Comparison of ENCODE assay signal across 1 cellular context in genomic region chr19:33304760-33305647, GRCh38.
A peak's percentile ranks its signal among the peaks of the same experiment; 100 is the strongest.
TF ChIP-seq lines count a peak whose summit lies in the region.

No MANE protein-coding gene starts in this region.

TF ChIP-seq in K562, 482 proteins besides CTCF, POLR2A, EP300 and RAD21 (continued from another document and continues in another):
- TF ChIP-seq, protein P1, sequence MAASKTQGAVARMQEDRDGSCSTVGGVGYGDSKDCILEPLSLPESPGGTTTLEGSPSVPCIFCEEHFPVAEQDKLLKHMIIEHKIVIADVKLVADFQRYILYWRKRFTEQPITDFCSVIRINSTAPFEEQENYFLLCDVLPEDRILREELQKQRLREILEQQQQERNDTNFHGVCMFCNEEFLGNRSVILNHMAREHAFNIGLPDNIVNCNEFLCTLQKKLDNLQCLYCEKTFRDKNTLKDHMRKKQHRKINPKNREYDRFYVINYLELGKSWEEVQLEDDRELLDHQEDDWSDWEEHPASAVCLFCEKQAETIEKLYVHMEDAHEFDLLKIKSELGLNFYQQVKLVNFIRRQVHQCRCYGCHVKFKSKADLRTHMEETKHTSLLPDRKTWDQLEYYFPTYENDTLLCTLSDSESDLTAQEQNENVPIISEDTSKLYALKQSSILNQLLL (CRISPR knock-in tag; IDR thresholded peaks at IDR 0.05; ENCODE audit: borderline replicate concordance) = no peak
- no peak for TF ChIP-seq STAG1 (CRISPR knock-in tag; IDR thresholded peaks at IDR 0.05; ENCODE audit: borderline replicate concordance)
- TF ChIP-seq, protein P2, sequence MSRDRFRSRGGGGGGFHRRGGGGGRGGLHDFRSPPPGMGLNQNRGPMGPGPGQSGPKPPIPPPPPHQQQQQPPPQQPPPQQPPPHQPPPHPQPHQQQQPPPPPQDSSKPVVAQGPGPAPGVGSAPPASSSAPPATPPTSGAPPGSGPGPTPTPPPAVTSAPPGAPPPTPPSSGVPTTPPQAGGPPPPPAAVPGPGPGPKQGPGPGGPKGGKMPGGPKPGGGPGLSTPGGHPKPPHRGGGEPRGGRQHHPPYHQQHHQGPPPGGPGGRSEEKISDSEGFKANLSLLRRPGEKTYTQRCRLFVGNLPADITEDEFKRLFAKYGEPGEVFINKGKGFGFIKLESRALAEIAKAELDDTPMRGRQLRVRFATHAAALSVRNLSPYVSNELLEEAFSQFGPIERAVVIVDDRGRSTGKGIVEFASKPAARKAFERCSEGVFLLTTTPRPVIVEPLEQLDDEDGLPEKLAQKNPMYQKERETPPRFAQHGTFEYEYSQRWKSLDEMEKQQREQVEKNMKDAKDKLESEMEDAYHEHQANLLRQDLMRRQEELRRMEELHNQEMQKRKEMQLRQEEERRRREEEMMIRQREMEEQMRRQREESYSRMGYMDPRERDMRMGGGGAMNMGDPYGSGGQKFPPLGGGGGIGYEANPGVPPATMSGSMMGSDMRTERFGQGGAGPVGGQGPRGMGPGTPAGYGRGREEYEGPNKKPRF (IDR thresholded peaks at IDR 0.05; ENCODE audit: low read depth, low read length) = no peak
- TF ChIP-seq SRSF3 (IDR thresholded peaks at IDR 0.05; ENCODE audit: insufficient read depth, low read length) = no peak
- no peak for TF ChIP-seq CEBPG (CRISPR knock-in tag; IDR thresholded peaks at IDR 0.05)
- TF ChIP-seq CEBPG (tag; conservative IDR thresholded peaks at IDR 0.05 in 1 of 2, IDR thresholded peaks at IDR 0.05 in 1 of 2) = peak in 1 of 2 experiments; percentile 76; a peak in 2 of 4 replicates
- TF ChIP-seq TAF1 (IDR thresholded peaks at IDR 0.05; ENCODE audit: control insufficient read depth, extremely low read depth, insufficient read depth, low read length, severe bottlenecking) = no peak
- no peak for TF ChIP-seq ZFP30 (CRISPR knock-in tag; IDR thresholded peaks at IDR 0.05; ENCODE audit: borderline replicate concordance)
- TF ChIP-seq, protein P3, sequence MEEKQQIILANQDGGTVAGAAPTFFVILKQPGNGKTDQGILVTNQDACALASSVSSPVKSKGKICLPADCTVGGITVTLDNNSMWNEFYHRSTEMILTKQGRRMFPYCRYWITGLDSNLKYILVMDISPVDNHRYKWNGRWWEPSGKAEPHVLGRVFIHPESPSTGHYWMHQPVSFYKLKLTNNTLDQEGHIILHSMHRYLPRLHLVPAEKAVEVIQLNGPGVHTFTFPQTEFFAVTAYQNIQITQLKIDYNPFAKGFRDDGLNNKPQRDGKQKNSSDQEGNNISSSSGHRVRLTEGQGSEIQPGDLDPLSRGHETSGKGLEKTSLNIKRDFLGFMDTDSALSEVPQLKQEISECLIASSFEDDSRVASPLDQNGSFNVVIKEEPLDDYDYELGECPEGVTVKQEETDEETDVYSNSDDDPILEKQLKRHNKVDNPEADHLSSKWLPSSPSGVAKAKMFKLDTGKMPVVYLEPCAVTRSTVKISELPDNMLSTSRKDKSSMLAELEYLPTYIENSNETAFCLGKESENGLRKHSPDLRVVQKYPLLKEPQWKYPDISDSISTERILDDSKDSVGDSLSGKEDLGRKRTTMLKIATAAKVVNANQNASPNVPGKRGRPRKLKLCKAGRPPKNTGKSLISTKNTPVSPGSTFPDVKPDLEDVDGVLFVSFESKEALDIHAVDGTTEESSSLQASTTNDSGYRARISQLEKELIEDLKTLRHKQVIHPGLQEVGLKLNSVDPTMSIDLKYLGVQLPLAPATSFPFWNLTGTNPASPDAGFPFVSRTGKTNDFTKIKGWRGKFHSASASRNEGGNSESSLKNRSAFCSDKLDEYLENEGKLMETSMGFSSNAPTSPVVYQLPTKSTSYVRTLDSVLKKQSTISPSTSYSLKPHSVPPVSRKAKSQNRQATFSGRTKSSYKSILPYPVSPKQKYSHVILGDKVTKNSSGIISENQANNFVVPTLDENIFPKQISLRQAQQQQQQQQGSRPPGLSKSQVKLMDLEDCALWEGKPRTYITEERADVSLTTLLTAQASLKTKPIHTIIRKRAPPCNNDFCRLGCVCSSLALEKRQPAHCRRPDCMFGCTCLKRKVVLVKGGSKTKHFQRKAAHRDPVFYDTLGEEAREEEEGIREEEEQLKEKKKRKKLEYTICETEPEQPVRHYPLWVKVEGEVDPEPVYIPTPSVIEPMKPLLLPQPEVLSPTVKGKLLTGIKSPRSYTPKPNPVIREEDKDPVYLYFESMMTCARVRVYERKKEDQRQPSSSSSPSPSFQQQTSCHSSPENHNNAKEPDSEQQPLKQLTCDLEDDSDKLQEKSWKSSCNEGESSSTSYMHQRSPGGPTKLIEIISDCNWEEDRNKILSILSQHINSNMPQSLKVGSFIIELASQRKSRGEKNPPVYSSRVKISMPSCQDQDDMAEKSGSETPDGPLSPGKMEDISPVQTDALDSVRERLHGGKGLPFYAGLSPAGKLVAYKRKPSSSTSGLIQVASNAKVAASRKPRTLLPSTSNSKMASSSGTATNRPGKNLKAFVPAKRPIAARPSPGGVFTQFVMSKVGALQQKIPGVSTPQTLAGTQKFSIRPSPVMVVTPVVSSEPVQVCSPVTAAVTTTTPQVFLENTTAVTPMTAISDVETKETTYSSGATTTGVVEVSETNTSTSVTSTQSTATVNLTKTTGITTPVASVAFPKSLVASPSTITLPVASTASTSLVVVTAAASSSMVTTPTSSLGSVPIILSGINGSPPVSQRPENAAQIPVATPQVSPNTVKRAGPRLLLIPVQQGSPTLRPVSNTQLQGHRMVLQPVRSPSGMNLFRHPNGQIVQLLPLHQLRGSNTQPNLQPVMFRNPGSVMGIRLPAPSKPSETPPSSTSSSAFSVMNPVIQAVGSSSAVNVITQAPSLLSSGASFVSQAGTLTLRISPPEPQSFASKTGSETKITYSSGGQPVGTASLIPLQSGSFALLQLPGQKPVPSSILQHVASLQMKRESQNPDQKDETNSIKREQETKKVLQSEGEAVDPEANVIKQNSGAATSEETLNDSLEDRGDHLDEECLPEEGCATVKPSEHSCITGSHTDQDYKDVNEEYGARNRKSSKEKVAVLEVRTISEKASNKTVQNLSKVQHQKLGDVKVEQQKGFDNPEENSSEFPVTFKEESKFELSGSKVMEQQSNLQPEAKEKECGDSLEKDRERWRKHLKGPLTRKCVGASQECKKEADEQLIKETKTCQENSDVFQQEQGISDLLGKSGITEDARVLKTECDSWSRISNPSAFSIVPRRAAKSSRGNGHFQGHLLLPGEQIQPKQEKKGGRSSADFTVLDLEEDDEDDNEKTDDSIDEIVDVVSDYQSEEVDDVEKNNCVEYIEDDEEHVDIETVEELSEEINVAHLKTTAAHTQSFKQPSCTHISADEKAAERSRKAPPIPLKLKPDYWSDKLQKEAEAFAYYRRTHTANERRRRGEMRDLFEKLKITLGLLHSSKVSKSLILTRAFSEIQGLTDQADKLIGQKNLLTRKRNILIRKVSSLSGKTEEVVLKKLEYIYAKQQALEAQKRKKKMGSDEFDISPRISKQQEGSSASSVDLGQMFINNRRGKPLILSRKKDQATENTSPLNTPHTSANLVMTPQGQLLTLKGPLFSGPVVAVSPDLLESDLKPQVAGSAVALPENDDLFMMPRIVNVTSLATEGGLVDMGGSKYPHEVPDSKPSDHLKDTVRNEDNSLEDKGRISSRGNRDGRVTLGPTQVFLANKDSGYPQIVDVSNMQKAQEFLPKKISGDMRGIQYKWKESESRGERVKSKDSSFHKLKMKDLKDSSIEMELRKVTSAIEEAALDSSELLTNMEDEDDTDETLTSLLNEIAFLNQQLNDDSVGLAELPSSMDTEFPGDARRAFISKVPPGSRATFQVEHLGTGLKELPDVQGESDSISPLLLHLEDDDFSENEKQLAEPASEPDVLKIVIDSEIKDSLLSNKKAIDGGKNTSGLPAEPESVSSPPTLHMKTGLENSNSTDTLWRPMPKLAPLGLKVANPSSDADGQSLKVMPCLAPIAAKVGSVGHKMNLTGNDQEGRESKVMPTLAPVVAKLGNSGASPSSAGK (IDR thresholded peaks at IDR 0.05) = no peak
- TF ChIP-seq ZNF76 (CRISPR knock-in tag; IDR thresholded peaks at IDR 0.05; ENCODE audit: borderline replicate concordance) = no peak
- TF ChIP-seq, protein P4, sequence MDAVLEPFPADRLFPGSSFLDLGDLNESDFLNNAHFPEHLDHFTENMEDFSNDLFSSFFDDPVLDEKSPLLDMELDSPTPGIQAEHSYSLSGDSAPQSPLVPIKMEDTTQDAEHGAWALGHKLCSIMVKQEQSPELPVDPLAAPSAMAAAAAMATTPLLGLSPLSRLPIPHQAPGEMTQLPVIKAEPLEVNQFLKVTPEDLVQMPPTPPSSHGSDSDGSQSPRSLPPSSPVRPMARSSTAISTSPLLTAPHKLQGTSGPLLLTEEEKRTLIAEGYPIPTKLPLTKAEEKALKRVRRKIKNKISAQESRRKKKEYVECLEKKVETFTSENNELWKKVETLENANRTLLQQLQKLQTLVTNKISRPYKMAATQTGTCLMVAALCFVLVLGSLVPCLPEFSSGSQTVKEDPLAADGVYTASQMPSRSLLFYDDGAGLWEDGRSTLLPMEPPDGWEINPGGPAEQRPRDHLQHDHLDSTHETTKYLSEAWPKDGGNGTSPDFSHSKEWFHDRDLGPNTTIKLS (IDR thresholded peaks at IDR 0.05; ENCODE audit: borderline replicate concordance, low read depth) = no peak
- 0 out of 2 replicates have a peak, but pooled peaks have one; percentile 61 for TF ChIP-seq SREBF1 (IDR thresholded peaks at IDR 0.05; ENCODE audit: borderline replicate concordance, low read depth, low read length)
- 0 out of 2 replicates have a peak, but pooled peaks have one; percentile 14 for TF ChIP-seq ZEB2 (IDR thresholded peaks at IDR 0.05)
- peak; percentile 20; the same call in 1 of the 2 replicates for TF ChIP-seq CXXC5 (CRISPR knock-in tag; IDR thresholded peaks at IDR 0.05)
- TF ChIP-seq LEF1 (IDR thresholded peaks at IDR 0.05) = no peak
- TF ChIP-seq ZNF395 (CRISPR knock-in tag; IDR thresholded peaks at IDR 0.05) = no peak
- TF ChIP-seq KDM1A (IDR thresholded peaks at IDR 0.05) = peak; percentile 77 to 78
- no peak for TF ChIP-seq COPS2 (conservative IDR thresholded peaks at IDR 0.05)
- TF ChIP-seq RBM25 (IDR thresholded peaks at IDR 0.05; ENCODE audit: low read depth, low read length, severe bottlenecking) = no peak
- TF ChIP-seq ZNF699 (CRISPR knock-in tag; IDR thresholded peaks at IDR 0.05; ENCODE audit: insufficient replicate concordance) = no peak
- TF ChIP-seq, protein P5, sequence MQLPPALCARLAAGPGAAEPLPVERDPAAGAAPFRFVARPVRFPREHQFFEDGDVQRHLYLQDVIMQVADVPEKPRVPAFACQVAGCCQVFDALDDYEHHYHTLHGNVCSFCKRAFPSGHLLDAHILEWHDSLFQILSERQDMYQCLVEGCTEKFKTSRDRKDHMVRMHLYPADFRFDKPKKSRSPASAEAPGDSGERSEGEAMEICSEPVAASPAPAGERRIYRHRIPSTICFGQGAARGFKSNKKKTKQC (CRISPR knock-in tag; IDR thresholded peaks at IDR 0.05) = no peak
- TF ChIP-seq CTBP1 (IDR thresholded peaks at IDR 0.05; ENCODE audit: borderline replicate concordance) = peak; percentile 66
- no peak for TF ChIP-seq ASH1L (IDR thresholded peaks at IDR 0.05; ENCODE audit: borderline replicate concordance, low read depth, partially characterized antibody)
- no peak for TF ChIP-seq ZNF707 (CRISPR knock-in tag; conservative IDR thresholded peaks at IDR 0.05)
- no peak for TF ChIP-seq ZNF324 (CRISPR knock-in tag; IDR thresholded peaks at IDR 0.05)
- TF ChIP-seq SNIP1 (IDR thresholded peaks at IDR 0.05; ENCODE audit: low read depth) = no peak
- no peak for TF ChIP-seq GATAD2A (IDR thresholded peaks at IDR 0.05)
- TF ChIP-seq, protein P6, sequence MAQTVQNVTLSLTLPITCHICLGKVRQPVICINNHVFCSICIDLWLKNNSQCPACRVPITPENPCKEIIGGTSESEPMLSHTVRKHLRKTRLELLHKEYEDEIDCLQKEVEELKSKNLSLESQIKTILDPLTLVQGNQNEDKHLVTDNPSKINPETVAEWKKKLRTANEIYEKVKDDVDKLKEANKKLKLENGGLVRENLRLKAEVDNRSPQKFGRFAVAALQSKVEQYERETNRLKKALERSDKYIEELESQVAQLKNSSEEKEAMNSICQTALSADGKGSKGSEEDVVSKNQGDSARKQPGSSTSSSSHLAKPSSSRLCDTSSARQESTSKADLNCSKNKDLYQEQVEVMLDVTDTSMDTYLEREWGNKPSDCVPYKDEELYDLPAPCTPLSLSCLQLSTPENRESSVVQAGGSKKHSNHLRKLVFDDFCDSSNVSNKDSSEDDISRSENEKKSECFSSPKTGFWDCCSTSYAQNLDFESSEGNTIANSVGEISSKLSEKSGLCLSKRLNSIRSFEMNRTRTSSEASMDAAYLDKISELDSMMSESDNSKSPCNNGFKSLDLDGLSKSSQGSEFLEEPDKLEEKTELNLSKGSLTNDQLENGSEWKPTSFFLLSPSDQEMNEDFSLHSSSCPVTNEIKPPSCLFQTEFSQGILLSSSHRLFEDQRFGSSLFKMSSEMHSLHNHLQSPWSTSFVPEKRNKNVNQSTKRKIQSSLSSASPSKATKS (CRISPR knock-in tag; IDR thresholded peaks at IDR 0.05) = no peak
- TF ChIP-seq ZNF274 (IDR thresholded peaks at IDR 0.05; ENCODE audit: borderline replicate concordance, low read depth, low read length) = no peak
- TF ChIP-seq ZNF408 (CRISPR knock-in tag; IDR thresholded peaks at IDR 0.05; ENCODE audit: low read depth) = no peak
- TF ChIP-seq PHF20 (IDR thresholded peaks at IDR 0.05; ENCODE audit: partially characterized antibody) = no peak
- no peak for TF ChIP-seq ZNF12 (CRISPR knock-in tag; IDR thresholded peaks at IDR 0.05)
- TF ChIP-seq HNRNPUL1 (IDR thresholded peaks at IDR 0.05; ENCODE audit: low read length) = no peak
- TF ChIP-seq JUND (IDR thresholded peaks at IDR 0.05; ENCODE audit: borderline replicate concordance, low read depth, low read length) = peak; percentile 83
- TF ChIP-seq JUND (tag; IDR thresholded peaks at IDR 0.05; ENCODE audit: borderline replicate concordance, low read depth, low read length) = peak; percentile 75; the same call in 1 of the 3 replicates
- TF ChIP-seq, protein P7, sequence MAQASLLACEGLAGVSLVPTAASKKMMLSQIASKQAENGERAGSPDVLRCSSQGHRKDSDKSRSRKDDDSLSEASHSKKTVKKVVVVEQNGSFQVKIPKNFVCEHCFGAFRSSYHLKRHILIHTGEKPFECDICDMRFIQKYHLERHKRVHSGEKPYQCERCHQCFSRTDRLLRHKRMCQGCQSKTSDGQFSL (CRISPR knock-in tag; IDR thresholded peaks at IDR 0.05) = no peak
- TF ChIP-seq, protein P7 (tag; IDR thresholded peaks at IDR 0.05) = no peak
- TF ChIP-seq XRCC5 (IDR thresholded peaks at IDR 0.05; ENCODE audit: low read depth, low read length) = no peak
- TF ChIP-seq RBM17 (IDR thresholded peaks at IDR 0.05; ENCODE audit: borderline replicate concordance, low read depth, low read length) = no peak
